Comparison of ENCODE assay signal across 20 cellular contexts in the genomic region with DNA sequence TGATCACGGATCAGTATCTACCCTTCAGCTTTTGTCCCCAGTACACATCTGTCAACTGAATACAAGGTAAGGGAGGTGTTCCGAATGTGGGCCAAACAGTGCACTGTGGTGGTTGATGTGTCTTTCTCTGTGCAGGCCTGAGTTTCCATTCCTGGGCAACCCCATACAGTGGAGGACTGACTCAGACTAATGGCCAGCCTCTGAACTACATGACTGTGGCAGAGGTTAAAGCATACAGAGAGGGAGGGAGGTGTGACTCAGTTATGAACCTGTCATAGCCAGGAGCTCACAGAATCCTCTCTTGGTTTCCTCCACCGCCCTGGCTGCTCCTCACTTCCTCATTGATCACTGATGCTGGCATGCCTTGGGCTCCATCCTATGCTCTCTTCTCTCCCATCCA.
DNase-seq lines count a peak whose midpoint lies in the region; ATAC-seq, FAIRE-seq and TF ChIP-seq lines count a peak whose summit lies in the region.
"Had no signal": no experiment of that assay in that cellular context is flagged by ENCODE, and none has a peak within 500 bp of the region (broad histone marks: within the 10 kb centered on the region; RNA-seq: fewer than 3 reads in every experiment).

No MANE protein-coding gene starts in this region.

- H3K27me3 ChIP-seq in MG63 = no peaks in the 10 kb centered on the region
- H3K27me3 ChIP-seq in K562 (ENCODE audit: control insufficient read depth in 2 of 2, insufficient read depth in 2 of 2, low read length in 2 of 2) = no peaks in the 10 kb centered on the region
- H3K27me3 ChIP-seq in naive thymus-derived CD4-positive, alpha-beta T cell (ENCODE audit: control insufficient read depth in 2 of 2, insufficient read depth in 2 of 2, low read length in 2 of 2) = no peaks in the 10 kb centered on the region
- H3K27me3 ChIP-seq: BLaER1, body of pancreas had no signal

- no peaks in the 10 kb centered on the region for H3K4me1 Mint-ChIP-seq in naive thymus-derived CD4-positive, alpha-beta T cell
- H3K4me1 Mint-ChIP-seq: memory B cell had no signal

- no peak overlapping the region for H3K4me2 ChIP-seq in K562 (ENCODE audit: insufficient read depth, low read length)
- H3K4me2 ChIP-seq: BLaER1 had no signal

- H3K9me3 ChIP-seq in MG63 (peaks cover 4% of the 10 kb centered on the region; the same call in 1 of the 2 replicates), K562 (replicated peaks; ENCODE audit: control insufficient read depth, insufficient read depth, low read depth, low read length) (no peaks in the 10 kb centered on the region)
- no peaks in the 10 kb centered on the region for H3K9me3 ChIP-seq in naive thymus-derived CD4-positive, alpha-beta T cell (ENCODE audit: control insufficient read depth in 2 of 3, low read length in 3 of 3)
- H3K9me3 ChIP-seq: BLaER1, body of pancreas had no signal

- peaks cover 0 to 23% (median 5%) of the 10 kb centered on the region in 11 donors for H3K9me3 Mint-ChIP-seq in naive thymus-derived CD4-positive, alpha-beta T cell

- no peak overlapping the region for H3K9ac ChIP-seq in K562 (ENCODE audit: insufficient read depth in 1 of 2, low read depth in 2 of 2, low read length in 2 of 2)
- H3K9ac ChIP-seq: BLaER1 had no signal

- no peaks in the 10 kb centered on the region for H3K27me3 Mint-ChIP-seq in naive thymus-derived CD4-positive, alpha-beta T cell
- H3K27me3 Mint-ChIP-seq: memory B cell had no signal

- intact Hi-C loops in K562 (cut with micrococcal nuclease) = no loop called here
- intact Hi-C loops in naive thymus-derived CD4-positive, alpha-beta T cell (cut with micrococcal nuclease) = no loop called here
- intact Hi-C loops in Right ventricle myocardium superior (cut with DNase I) = no loop called here

- H3K79me2 ChIP-seq in K562 (ENCODE audit: control insufficient read depth, insufficient read depth, low read length) = no peaks in the 10 kb centered on the region

- no peaks in the 10 kb centered on the region for H4K20me1 ChIP-seq in K562 (replicated peaks; ENCODE audit: control insufficient read depth, insufficient read depth, low read length)
- H4K20me1 ChIP-seq: BLaER1 had no signal

- 0% methylated on average over 3 of the region's 3 CpGs for WGBS in K562 (ENCODE audit: insufficient coverage, low coverage, missing lambda C conversion rate)

- ATAC-seq in K562 = 0 out of 3 replicates have a peak, but pooled peaks have one; percentile 26
- peak; percentile 22 for ATAC-seq in naive thymus-derived CD4-positive, alpha-beta T cell
- no peak for ATAC-seq in Right ventricle myocardium superior (ENCODE audit: poor library complexity)
- ATAC-seq in HG03460 (IDR thresholded peaks at IDR 0.05; ENCODE audit: unreplicated experiment) = no peak
- ATAC-seq: body of pancreas had no signal

- DNase-seq in EH (ENCODE audit: low read depth) (peak; percentile 71), MG63 (peak; percentile 60), K562 (ENCODE audit: extremely low read depth in 1 of 4, low spot score in 3 of 4) (no peak), GF-D8 (lab: John Stamatoyannopoulos, UW) (no peak), Right ventricle myocardium superior (no peak)
- no peak for DNase-seq in naive thymus-derived CD4-positive, alpha-beta T cell
- DNase-seq in NK-92 treated with Interleukin-12 subunit alpha and Interleukin-12 subunit beta, amount 100 ng/mL, for 24 hours (lab: John Stamatoyannopoulos, UW) = no peak
- DNase-seq: activated CD4-positive, CD25-positive, alpha-beta regulatory T cell; activated gamma-delta T cell; body of pancreas; DMS153; MM.1S; NCI-H2029; NCI-H526 treated with DMSO at 0.1 percent for 48 hours; RPMI8226; stimulated activated CD4-positive, alpha-beta T cell treated with anti-CD3 and anti-CD28 coated beads, Interleukin-15, amount 100 ng/mL, for 24 hours; T-helper 1 cell had no signal

- no peaks in the 10 kb centered on the region for H3K4me1 ChIP-seq in K562 (replicated peaks in 1 of 2; ENCODE audit: control insufficient read depth in 2 of 2, insufficient read depth in 2 of 2, low read length in 2 of 2)
- H3K4me1 ChIP-seq in naive thymus-derived CD4-positive, alpha-beta T cell (ENCODE audit: control insufficient read depth in 2 of 2, insufficient read depth in 2 of 2, low read length in 2 of 2) = no peaks in the 10 kb centered on the region
- H3K4me1 ChIP-seq: BLaER1, body of pancreas had no signal

- TF ChIP-seq POLR2A in K562 (conservative IDR thresholded peaks at IDR 0.05) = no peak

- TF ChIP-seq CTCF in K562 (IDR thresholded peaks at IDR 0.05 in 2 of 3, conservative IDR thresholded peaks at IDR 0.05 in 1 of 3; ENCODE audit: insufficient read depth in 2 of 3, low read depth in 1 of 3, low read length in 3 of 3) = no peak

- no peak overlapping the region for H3K4me3 Mint-ChIP-seq in naive thymus-derived CD4-positive, alpha-beta T cell
- H3K4me3 Mint-ChIP-seq: memory B cell had no signal

- peaks cover 0 to 4% (median 0%) of the 10 kb centered on the region in 5 donors for H3K36me3 Mint-ChIP-seq in naive thymus-derived CD4-positive, alpha-beta T cell
- H3K36me3 Mint-ChIP-seq: memory B cell had no signal

- no peak overlapping the region for H3K27ac ChIP-seq in K562 (ENCODE audit: extremely low read depth, low read depth, low read length)
- H3K27ac ChIP-seq in naive thymus-derived CD4-positive, alpha-beta T cell (ENCODE audit: low read depth, low read length) = no peak overlapping the region
- H3K27ac ChIP-seq: BLaER1, body of pancreas had no signal

- in situ Hi-C loops in K562 (cut with MboI) = no loop called here

- BruUV-seq in K562 (replicated peaks; lab: Mats Ljungman, UMichigan) = no TSS peak

- H3K27ac Mint-ChIP-seq in naive thymus-derived CD4-positive, alpha-beta T cell = no peak overlapping the region
- H3K27ac Mint-ChIP-seq: memory B cell had no signal

- H3K4me3 ChIP-seq in MG63 (no peak overlapping the region), K562 (no peak overlapping the region)
- H3K4me3 ChIP-seq in naive thymus-derived CD4-positive, alpha-beta T cell (ENCODE audit: low read length) = no peak overlapping the region
- H3K4me3 ChIP-seq: BLaER1, body of pancreas had no signal

- POLR2A ChIA-PET in K562 (lab: Yijun Ruan, JAX) = no interaction called here
- POLR2A ChIA-PET in naive thymus-derived CD4-positive, alpha-beta T cell (lab: Charles Lee) = no interaction called here

- no peaks in the 10 kb centered on the region for H3K9me1 ChIP-seq in K562 (ENCODE audit: control insufficient read depth, insufficient read depth, low read length)

- TF ChIP-seq RAD21 in K562 (CRISPR knock-in tag; conservative IDR thresholded peaks at IDR 0.05 in 1 of 2, IDR thresholded peaks at IDR 0.05 in 1 of 2) = no peak

- H3K36me3 ChIP-seq in MG63 (no peaks in the 10 kb centered on the region), K562 (ENCODE audit: control insufficient read depth, insufficient read depth, low read length) (no peaks in the 10 kb centered on the region)
- no peaks in the 10 kb centered on the region for H3K36me3 ChIP-seq in naive thymus-derived CD4-positive, alpha-beta T cell (ENCODE audit: control insufficient read depth in 2 of 3, insufficient read depth in 3 of 3, low read length in 3 of 3)
- H3K36me3 ChIP-seq: BLaER1 had no signal

- CTCF ChIA-PET in K562 (lab: Yijun Ruan, JAX; ENCODE audit: low intra/inter-chr PET ratio) = no interaction called here
- CTCF ChIA-PET in naive thymus-derived CD4-positive, alpha-beta T cell (lab: Charles Lee) = no interaction called here

- TF ChIP-seq EP300 in K562 (IDR thresholded peaks at IDR 0.05; ENCODE audit: low read length) = no peak

- FAIRE-seq in K562 (lab: Jason Lieb, UNC) = no peak

- H2AFZ ChIP-seq in K562 (ENCODE audit: low read depth, low read length) = no peak overlapping the region

TF ChIP-seq in K562, 482 proteins besides CTCF, POLR2A, EP300 and RAD21 (continues in another document):
- TF ChIP-seq SRF (CRISPR knock-in tag; IDR thresholded peaks at IDR 0.05) (no peak), SNAPC5 (CRISPR knock-in tag; IDR thresholded peaks at IDR 0.05) (no peak), ZNF586 (CRISPR knock-in tag; conservative IDR thresholded peaks at IDR 0.05) (no peak), RBM15 (IDR thresholded peaks at IDR 0.05; ENCODE audit: insufficient read depth, low read length) (no peak), ZNF444 (CRISPR knock-in tag; IDR thresholded peaks at IDR 0.05) (no peak), ZNF384 (IDR thresholded peaks at IDR 0.05; ENCODE audit: low read depth, low read length) (no peak), KDM1A (IDR thresholded peaks at IDR 0.05) (no peak)
- TF ChIP-seq, protein P1, sequence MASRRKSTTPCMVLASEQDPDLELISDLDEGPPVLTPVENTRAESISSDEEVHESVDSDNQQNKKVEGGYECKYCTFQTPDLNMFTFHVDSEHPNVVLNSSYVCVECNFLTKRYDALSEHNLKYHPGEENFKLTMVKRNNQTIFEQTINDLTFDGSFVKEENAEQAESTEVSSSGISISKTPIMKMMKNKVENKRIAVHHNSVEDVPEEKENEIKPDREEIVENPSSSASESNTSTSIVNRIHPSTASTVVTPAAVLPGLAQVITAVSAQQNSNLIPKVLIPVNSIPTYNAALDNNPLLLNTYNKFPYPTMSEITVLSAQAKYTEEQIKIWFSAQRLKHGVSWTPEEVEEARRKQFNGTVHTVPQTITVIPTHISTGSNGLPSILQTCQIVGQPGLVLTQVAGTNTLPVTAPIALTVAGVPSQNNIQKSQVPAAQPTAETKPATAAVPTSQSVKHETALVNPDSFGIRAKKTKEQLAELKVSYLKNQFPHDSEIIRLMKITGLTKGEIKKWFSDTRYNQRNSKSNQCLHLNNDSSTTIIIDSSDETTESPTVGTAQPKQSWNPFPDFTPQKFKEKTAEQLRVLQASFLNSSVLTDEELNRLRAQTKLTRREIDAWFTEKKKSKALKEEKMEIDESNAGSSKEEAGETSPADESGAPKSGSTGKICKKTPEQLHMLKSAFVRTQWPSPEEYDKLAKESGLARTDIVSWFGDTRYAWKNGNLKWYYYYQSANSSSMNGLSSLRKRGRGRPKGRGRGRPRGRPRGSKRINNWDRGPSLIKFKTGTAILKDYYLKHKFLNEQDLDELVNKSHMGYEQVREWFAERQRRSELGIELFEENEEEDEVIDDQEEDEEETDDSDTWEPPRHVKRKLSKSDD (conservative IDR thresholded peaks at IDR 0.05; ENCODE audit: low read length) = no peak

Comparison
In these comparisons a context has a peak if more than half of its experiments do, and no peak if none do; other contexts are left out.
1. DNase-seq: peak in EH (single experiment) and MG63 (single experiment); none in K562 (0 of 4), naive thymus-derived CD4-positive, alpha-beta T cell (0 of 9), GF-D8 (single experiment), Right ventricle myocardium superior (single experiment) and NK-92 treated with Interleukin-12 subunit alpha and Interleukin-12 subunit beta, amount 100 ng/mL, for 24 hours (single experiment).
2. ATAC-seq: peak in K562 (single experiment) and naive thymus-derived CD4-positive, alpha-beta T cell (single experiment); none in Right ventricle myocardium superior (single experiment) and HG03460 (single experiment).